14 cellular contexts compared by ENCODE assay signal in genomic region chr1:79929356-79929755, GRCh38.
"Had no signal": no experiment of that assay in that cellular context is flagged by ENCODE, and none has a peak within 500 bp of the region (broad histone marks: within the 10 kb centered on the region; RNA-seq: fewer than 3 reads in every experiment).

No MANE protein-coding gene starts in this region.

- H3K9me3 ChIP-seq: ascending aorta, colonic mucosa, lower lobe of right lung, ovary had no signal

- ATAC-seq: activated naive CD8-positive, alpha-beta T cell treated with anti-CD3 and anti-CD28 coated beads, Interleukin-2, amount 50 U/mL, for 24 hours; activated T-helper 17 cell treated with anti-CD3 and anti-CD28 coated beads, Interleukin-2, amount 50 U/mL, for 72 hours; left colon; lower lobe of right lung; sciatic nerve had no signal

- H3K4me3 ChIP-seq: ascending aorta, colonic mucosa, lower lobe of right lung, ovary had no signal

- H3K27ac ChIP-seq: ascending aorta, colonic mucosa, lower lobe of right lung, ovary had no signal

- DNase-seq: activated CD4-positive, CD25-positive, alpha-beta regulatory T cell treated with anti-CD3 and anti-CD28 coated beads, Interleukin-2, amount 50 U/mL, for 72 hours; activated naive CD4-positive, alpha-beta T cell treated with anti-CD3 and anti-CD28 coated beads for 36 hours; activated naive CD8-positive, alpha-beta T cell treated with anti-CD3 and anti-CD28 coated beads, Interleukin-2, amount 50 U/mL, for 24 hours; central memory CD4-positive, alpha-beta T cell; colonic mucosa; left colon; lower lobe of right lung; ovary; stimulated activated CD4-positive, alpha-beta T cell treated with anti-CD3 and anti-CD28 coated beads, Interleukin-12 subunit alpha, Interleukin-12 subunit beta, amount 100 ng/mL, for 4 hours; stimulated activated CD4-positive, alpha-beta T cell treated with anti-CD3 and anti-CD28 coated beads, Interleukin-2, amount 100 ng/mL, for 24 hours had no signal

- H3K36me3 ChIP-seq: ascending aorta, colonic mucosa, lower lobe of right lung, ovary had no signal

- H3K27me3 ChIP-seq: ascending aorta, colonic mucosa, ovary had no signal

- FAIRE-seq: islet of Langerhans had no signal

- H3K4me1 ChIP-seq: ascending aorta, colonic mucosa, lower lobe of right lung had no signal
